30 cellular contexts compared by ENCODE assay signal in genomic region chr16:69181-69580, GRCh38. TPM values are rescaled to one million over a fixed set of nuclear protein-coding genes. Genes with fewer than 3 reads are reported as not detected.
DNase-seq lines count a peak whose midpoint lies in the region; ATAC-seq, FAIRE-seq and TF ChIP-seq lines count a peak whose summit lies in the region.
"Had no signal": no experiment of that assay in that cellular context is flagged by ENCODE, and none has a peak within 500 bp of the region (broad histone marks: within the 10 kb centered on the region; RNA-seq: fewer than 3 reads in every experiment).

No MANE protein-coding gene starts in this region.

- CTCF ChIA-PET in activated CD4-positive, alpha-beta memory T cell treated with anti-CD3 and anti-CD28 coated beads for 36 hours (lab: Charles Lee) = interaction anchor here (1.7 to 11.5 kb wide), 2 partner anchors 27 to 293 kb away, joined by 5 to 384 read pairs; no protein-coding TSS in a partner anchor

- H3K9ac ChIP-seq in H9 (ENCODE audit: extremely low read depth, insufficient read length, low read length) = no peak overlapping the region

- no peak overlapping the region for H4K5ac ChIP-seq in H9 (ENCODE audit: insufficient read length, low read depth, low read length)

- no peak overlapping the region for H3K14ac ChIP-seq in H9 (ENCODE audit: insufficient read depth, low read length)

- no peaks in the 10 kb centered on the region for H3K9me3 Mint-ChIP-seq in H9
- H3K9me3 Mint-ChIP-seq in activated T-helper 17 cell treated with anti-CD3 and anti-CD28 coated beads, Interleukin-2, amount 50 U/mL, for 72 hours = no peaks in the 10 kb centered on the region
- H3K9me3 Mint-ChIP-seq in activated CD4-positive, alpha-beta memory T cell treated with anti-CD3 and anti-CD28 coated beads for 36 hours = no peaks in the 10 kb centered on the region
- H3K9me3 Mint-ChIP-seq: effector memory CD8-positive, alpha-beta T cell; stimulated activated naive B cell treated with anti-CD40 and anti-IgM and Interleukin-4, amounts not matched to agents 10 μg/mL and 1 μg/mL and 100 μg/mL, for 72 hours had no signal

- no peak overlapping the region for H4K8ac ChIP-seq in H9 (replicated peaks; ENCODE audit: insufficient read length, low read depth, low read length)

- no peaks in the 10 kb centered on the region for H3K27me3 ChIP-seq in H9 (ENCODE audit: insufficient read depth, low read length)
- no peaks in the 10 kb centered on the region for H3K27me3 ChIP-seq in layer of hippocampus (ENCODE audit: control insufficient read depth, insufficient read depth, low read length)
- H3K27me3 ChIP-seq: brain microvascular endothelial cell, MG63 had no signal

- no peaks in the 10 kb centered on the region; the same call in 1 of the 2 replicates for H3K79me2 ChIP-seq in H9 (ENCODE audit: insufficient read depth, low read length)

- no peak for ATAC-seq in activated T-helper 17 cell treated with anti-CD3 and anti-CD28 coated beads, Interleukin-2, amount 50 U/mL, for 72 hours (replicated peaks)
- ATAC-seq in HG02852 (IDR thresholded peaks at IDR 0.05; ENCODE audit: unreplicated experiment) = no peak
- ATAC-seq: effector memory CD8-positive, alpha-beta T cell; GM12878; HCT116; K562; mucosa of descending colon; psoas muscle; stimulated activated naive B cell treated with anti-CD40 and anti-IgM and Interleukin-4, amounts not matched to agents 10 μg/mL and 1 μg/mL and 100 μg/mL, for 72 hours had no signal

- no peaks in the 10 kb centered on the region for H3K9me3 ChIP-seq in H9 (ENCODE audit: control insufficient read depth, low read depth, low read length)
- H3K9me3 ChIP-seq: MG63, mucosa of descending colon, neutrophil, psoas muscle, thoracic aorta had no signal

- H3K56ac ChIP-seq in H9 (ENCODE audit: insufficient read length, low read depth, low read length) = no peak overlapping the region

- H3K23ac ChIP-seq in H9 (ENCODE audit: insufficient read length, low read depth, low read length) = no peak overlapping the region

- no peak overlapping the region for H2BK120ac ChIP-seq in H9 (ENCODE audit: low read depth, low read length, poor library complexity, severe bottlenecking)

- H2BK5ac ChIP-seq in H9 (ENCODE audit: insufficient read length, low read length) = no peak overlapping the region

- no peak overlapping the region for H2BK20ac ChIP-seq in H9 (ENCODE audit: low read depth, low read length, poor library complexity, severe bottlenecking)

- FAIRE-seq in GM12892 (lab: Jason Lieb, UNC) = no peak
- FAIRE-seq: colon, GM12878, K562 had no signal

- H3K79me1 ChIP-seq in H9 (ENCODE audit: insufficient read depth, low read depth, low read length, poor library complexity, severe bottlenecking) = no peaks in the 10 kb centered on the region

- H3K4me2 ChIP-seq in H9 (ENCODE audit: insufficient read depth, insufficient read length, low read length) = no peak overlapping the region

- H2BK15ac ChIP-seq in H9 (ENCODE audit: low read depth, low read length) = no peak overlapping the region

- intact Hi-C loops in activated CD4-positive, alpha-beta memory T cell treated with anti-CD3 and anti-CD28 coated beads for 36 hours (cut with micrococcal nuclease) = no loop called here

- H3K27ac Mint-ChIP-seq in H9 = peak overlapping the region in 2 of 3 experiments; percentile 22 to 53; a peak in 3 of 7 replicates
- H3K27ac Mint-ChIP-seq in activated T-helper 17 cell treated with anti-CD3 and anti-CD28 coated beads, Interleukin-2, amount 50 U/mL, for 72 hours = peak overlapping the region; percentile 12
- H3K27ac Mint-ChIP-seq in activated CD4-positive, alpha-beta memory T cell treated with anti-CD3 and anti-CD28 coated beads for 36 hours = no peak overlapping the region
- H3K27ac Mint-ChIP-seq: CD14-positive monocyte; effector memory CD8-positive, alpha-beta T cell; stimulated activated naive B cell treated with anti-CD40 and anti-IgM and Interleukin-4, amounts not matched to agents 10 μg/mL and 1 μg/mL and 100 μg/mL, for 72 hours had no signal

- DNase-seq in H9 (no peak), retina (peak; percentile 32), GM12892 (ENCODE audit: insufficient read length) (no peak), NCI-H526 treated with DMSO at 0.1 percent for 48 hours (lab: John Stamatoyannopoulos, UW) (no peak)
- DNase-seq in activated CD4-positive, alpha-beta memory T cell treated with anti-CD3 and anti-CD28 coated beads for 36 hours = no peak
- DNase-seq: activated CD4-positive, CD25-positive, alpha-beta regulatory T cell treated with anti-CD3 and anti-CD28 coated beads, Interleukin-2, amount 50 U/mL, for 72 hours; brain microvascular endothelial cell; Calu3; effector memory CD8-positive, alpha-beta T cell; islet precursor cell; MG63; NCI-H1436 treated with DMSO at 0.1 percent for 48 hours; NCI-H2107; NCI-H446 treated with DMSO at 0.1 percent for 48 hours; SIG-M5; stimulated activated CD4-positive, alpha-beta T cell treated with anti-CD3 and anti-CD28 coated beads, Interleukin-2, amount 100 ng/mL, for 48 hours; stimulated activated naive B cell treated with anti-CD40 and anti-IgM and Interleukin-4, amounts not matched to agents 10 μg/mL and 1 μg/mL and 100 μg/mL, for 72 hours; SW 1271 had no signal

- H3K18ac ChIP-seq in H9 (ENCODE audit: insufficient read length, low read depth, low read length) = no peak overlapping the region

- H3K4me1 Mint-ChIP-seq in H9 = peaks cover 31 to 40% of the 10 kb centered on the region in 2 experiments
- H3K4me1 Mint-ChIP-seq in activated T-helper 17 cell treated with anti-CD3 and anti-CD28 coated beads, Interleukin-2, amount 50 U/mL, for 72 hours = peaks cover 9% of the 10 kb centered on the region
- peaks cover 4% of the 10 kb centered on the region for H3K4me1 Mint-ChIP-seq in activated CD4-positive, alpha-beta memory T cell treated with anti-CD3 and anti-CD28 coated beads for 36 hours (ENCODE audit: low read depth)

- no peak overlapping the region for H3K4ac ChIP-seq in H9 (ENCODE audit: low read depth, low read length)

- peaks cover 3% of the 10 kb centered on the region; the same call in 1 of the 2 replicates for H3K4me1 ChIP-seq in H9 (ENCODE audit: insufficient read depth, low read length)

- POLR2A ChIA-PET in activated CD4-positive, alpha-beta memory T cell treated with anti-CD3 and anti-CD28 coated beads for 36 hours (lab: Charles Lee) = no interaction called here

- H4K91ac ChIP-seq in H9 (ENCODE audit: insufficient read length, low read depth, low read length) = no peak overlapping the region

- H3K27ac ChIP-seq in H9 (ENCODE audit: insufficient read length, low read depth, low read length) (no peak overlapping the region), layer of hippocampus (ENCODE audit: low read depth, low read length) (peak overlapping the region; percentile 38)
- H3K27ac ChIP-seq: brain microvascular endothelial cell, neutrophil, psoas muscle had no signal

- H3K27me3 Mint-ChIP-seq in H9 (ENCODE audit: low read depth) = peaks cover 1% of the 10 kb centered on the region; the same call in 1 of the 2 replicates
- H3K27me3 Mint-ChIP-seq in activated T-helper 17 cell treated with anti-CD3 and anti-CD28 coated beads, Interleukin-2, amount 50 U/mL, for 72 hours = peaks cover 9% of the 10 kb centered on the region
- H3K27me3 Mint-ChIP-seq in activated CD4-positive, alpha-beta memory T cell treated with anti-CD3 and anti-CD28 coated beads for 36 hours = peaks cover 24% of the 10 kb centered on the region

- peaks cover 10% of the 10 kb centered on the region for H3K23me2 ChIP-seq in H9 (ENCODE audit: insufficient read length, low read depth, low read length, poor library complexity, severe bottlenecking)

- H3K4me3 Mint-ChIP-seq in H9 = no peak overlapping the region; a peak in 1 of 5 replicates
- H3K4me3 Mint-ChIP-seq in activated T-helper 17 cell treated with anti-CD3 and anti-CD28 coated beads, Interleukin-2, amount 50 U/mL, for 72 hours = no peak overlapping the region
- no peak overlapping the region for H3K4me3 Mint-ChIP-seq in activated CD4-positive, alpha-beta memory T cell treated with anti-CD3 and anti-CD28 coated beads for 36 hours
- H3K4me3 Mint-ChIP-seq: effector memory CD8-positive, alpha-beta T cell; stimulated activated naive B cell treated with anti-CD40 and anti-IgM and Interleukin-4, amounts not matched to agents 10 μg/mL and 1 μg/mL and 100 μg/mL, for 72 hours had no signal

- TF ChIP-seq CTCF in H9 (conservative IDR thresholded peaks at IDR 0.05) = no peak

- no peak overlapping the region for H3T11ph ChIP-seq in H9 (ENCODE audit: low read length)

- no CpG with 5 or more reads among the region's 8 CpGs for WGBS in H9 (ENCODE audit: extremely low coverage, insufficient read length, low lambda C conversion rate)

- no peak for TF ChIP-seq POLR2A in GM12892 (IDR thresholded peaks at IDR 0.05; ENCODE audit: low read depth, low read length)

- peaks cover 2 to 4% (median 3%) of the 10 kb centered on the region in 3 experiments; a peak in 5 of 7 replicates for H3K36me3 Mint-ChIP-seq in H9 (ENCODE audit: insufficient read depth in 1 of 3, low read depth in 3 of 3)
- H3K36me3 Mint-ChIP-seq in activated T-helper 17 cell treated with anti-CD3 and anti-CD28 coated beads, Interleukin-2, amount 50 U/mL, for 72 hours (ENCODE audit: low read depth) = no peaks in the 10 kb centered on the region
- H3K36me3 Mint-ChIP-seq in activated CD4-positive, alpha-beta memory T cell treated with anti-CD3 and anti-CD28 coated beads for 36 hours = no peaks in the 10 kb centered on the region
- H3K36me3 Mint-ChIP-seq: stimulated activated naive B cell treated with anti-CD40 and anti-IgM and Interleukin-4, amounts not matched to agents 10 μg/mL and 1 μg/mL and 100 μg/mL, for 72 hours had no signal

- no peak overlapping the region for H2AFZ ChIP-seq in H9 (ENCODE audit: low read length)

- no peak overlapping the region for H2BK12ac ChIP-seq in H9 (ENCODE audit: insufficient read length, low read depth, low read length)

- no peaks in the 10 kb centered on the region for H4K20me1 ChIP-seq in H9 (ENCODE audit: control insufficient read depth, insufficient read depth, insufficient read length)

- H2AK5ac ChIP-seq in H9 (ENCODE audit: insufficient read length, low read length) = no peak overlapping the region

RNA-seq across cellular contexts. Expression of gene RHBDF1, which starts 3.2 kb away (rescaled TPM):
- 34.6 and 35.7 TPM in 2 replicates for total RNA-seq in H9 (2021)
- total RNA-seq in activated T-helper 17 cell treated with anti-CD3 and anti-CD28 coated beads, Interleukin-2, amount 50 U/mL, for 72 hours = under 1 TPM in 1 of 2 donors, not detected in 1; 0.24 TPM
- 1.5 TPM for polyA plus RNA-seq in GM12892 (2012; ENCODE audit: missing spikeins)
- total RNA-seq in activated CD4-positive, alpha-beta memory T cell treated with anti-CD3 and anti-CD28 coated beads for 36 hours = under 1 TPM in 1 of 2 experiments, not detected in 1; 0.43 TPM
- polyA plus RNA-seq: CD14-positive monocyte had no signal

RNA-seq across cellular contexts. Expression of gene MPG, which starts 8.8 kb away (rescaled TPM):
- total RNA-seq in H9 (2021) = 39.1 and 41.7 TPM in 2 replicates
- total RNA-seq in activated T-helper 17 cell treated with anti-CD3 and anti-CD28 coated beads, Interleukin-2, amount 50 U/mL, for 72 hours = 10 to 100 TPM; 45.6 to 51.9 TPM
- 33.2 TPM for polyA plus RNA-seq in GM12892 (2012; ENCODE audit: missing spikeins)
- total RNA-seq in activated CD4-positive, alpha-beta memory T cell treated with anti-CD3 and anti-CD28 coated beads for 36 hours = 10 to 100 TPM; 53.1 to 58.7 TPM

RNA-seq across cellular contexts. Expression of gene SNRNP25, which starts 15.6 kb away (rescaled TPM):
- total RNA-seq in H9 (2021) = 75.3 and 78.5 TPM in 2 replicates
- total RNA-seq in activated T-helper 17 cell treated with anti-CD3 and anti-CD28 coated beads, Interleukin-2, amount 50 U/mL, for 72 hours = 10 to 100 TPM; 34.4 to 60.3 TPM
- 70.2 TPM for polyA plus RNA-seq in GM12892 (2012; ENCODE audit: missing spikeins)
- total RNA-seq in activated CD4-positive, alpha-beta memory T cell treated with anti-CD3 and anti-CD28 coated beads for 36 hours = 10 to 100 TPM; 48.5 to 51.1 TPM

RNA-seq across cellular contexts. Expression of gene POLR3K, which starts 15.8 kb away (rescaled TPM):
- total RNA-seq in H9 (2021) = 53.6 and 56.6 TPM in 2 replicates
- 10 to 100 TPM; 26.4 to 61.9 TPM for total RNA-seq in activated T-helper 17 cell treated with anti-CD3 and anti-CD28 coated beads, Interleukin-2, amount 50 U/mL, for 72 hours
- 55.9 TPM for polyA plus RNA-seq in GM12892 (2012; ENCODE audit: missing spikeins)
- total RNA-seq in activated CD4-positive, alpha-beta memory T cell treated with anti-CD3 and anti-CD28 coated beads for 36 hours = 10 to 100 TPM; 39.9 to 45.3 TPM

Comparison
In these comparisons a context has a peak if more than half of its experiments do, and no peak if none do; other contexts are left out.
1. RNA of gene RHBDF1, which starts 3.2 kb away (total RNA-seq): 34.6 to 35.7 TPM in H9; 0.43 TPM in activated CD4-positive, alpha-beta memory T cell treated with anti-CD3 and anti-CD28 coated beads for 36 hours and 0.24 TPM in activated T-helper 17 cell treated with anti-CD3 and anti-CD28 coated beads, Interleukin-2, amount 50 U/mL, for 72 hours; every median in the first group is over 10 times any median in the second.